In genomic region chr1:55700359-55701130, GRCh38 we compare ENCODE assay signal across 2 cellular contexts.
TF ChIP-seq lines count a peak whose summit lies in the region.

No MANE protein-coding gene starts in this region.

TF ChIP-seq in IMR-90, 13 proteins besides CTCF, POLR2A, EP300 and RAD21:
- TF ChIP-seq, protein P1, sequence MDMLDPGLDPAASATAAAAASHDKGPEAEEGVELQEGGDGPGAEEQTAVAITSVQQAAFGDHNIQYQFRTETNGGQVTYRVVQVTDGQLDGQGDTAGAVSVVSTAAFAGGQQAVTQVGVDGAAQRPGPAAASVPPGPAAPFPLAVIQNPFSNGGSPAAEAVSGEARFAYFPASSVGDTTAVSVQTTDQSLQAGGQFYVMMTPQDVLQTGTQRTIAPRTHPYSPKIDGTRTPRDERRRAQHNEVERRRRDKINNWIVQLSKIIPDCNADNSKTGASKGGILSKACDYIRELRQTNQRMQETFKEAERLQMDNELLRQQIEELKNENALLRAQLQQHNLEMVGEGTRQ (IDR thresholded peaks at IDR 0.05; ENCODE audit: low read depth, low read length): no peak
- TF ChIP-seq SMC3 (IDR thresholded peaks at IDR 0.05; ENCODE audit: low read depth, low read length) (no peak), FOS (IDR thresholded peaks at IDR 0.05; ENCODE audit: low read depth, low read length) (no peak), MXI1 (IDR thresholded peaks at IDR 0.05; ENCODE audit: borderline replicate concordance, low read depth, low read length) (no peak), BHLHE40 (IDR thresholded peaks at IDR 0.05; ENCODE audit: low read depth, low read length) (no peak; the same call in 1 of the 2 replicates), MAZ (IDR thresholded peaks at IDR 0.05; ENCODE audit: borderline replicate concordance, low read depth, low read length) (no peak), RFX5 (IDR thresholded peaks at IDR 0.05; ENCODE audit: low read depth, low read length) (no peak), MAFK (IDR thresholded peaks at IDR 0.05; ENCODE audit: low read depth, low read length) (no peak), RCOR1 (IDR thresholded peaks at IDR 0.05; ENCODE audit: insufficient replicate concordance, low read length) (no peak), NFE2L2 (IDR thresholded peaks at IDR 0.05; ENCODE audit: low read depth, low read length) (no peak), CHD1 (IDR thresholded peaks at IDR 0.05; ENCODE audit: low read depth, low read length) (no peak), CEBPB (IDR thresholded peaks at IDR 0.05; ENCODE audit: low read depth, low read length) (no peak)
- TF ChIP-seq, protein P2, sequence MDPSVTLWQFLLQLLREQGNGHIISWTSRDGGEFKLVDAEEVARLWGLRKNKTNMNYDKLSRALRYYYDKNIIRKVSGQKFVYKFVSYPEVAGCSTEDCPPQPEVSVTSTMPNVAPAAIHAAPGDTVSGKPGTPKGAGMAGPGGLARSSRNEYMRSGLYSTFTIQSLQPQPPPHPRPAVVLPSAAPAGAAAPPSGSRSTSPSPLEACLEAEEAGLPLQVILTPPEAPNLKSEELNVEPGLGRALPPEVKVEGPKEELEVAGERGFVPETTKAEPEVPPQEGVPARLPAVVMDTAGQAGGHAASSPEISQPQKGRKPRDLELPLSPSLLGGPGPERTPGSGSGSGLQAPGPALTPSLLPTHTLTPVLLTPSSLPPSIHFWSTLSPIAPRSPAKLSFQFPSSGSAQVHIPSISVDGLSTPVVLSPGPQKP (IDR thresholded peaks at IDR 0.05; ENCODE audit: borderline replicate concordance, low read depth, low read length): no peak

TF ChIP-seq in SK-N-SH treated with all-trans-retinoic acid at 6 μM for 48 hours, 23 proteins besides CTCF, POLR2A, EP300 and RAD21 (continued from another document):
- TF ChIP-seq, protein P3, sequence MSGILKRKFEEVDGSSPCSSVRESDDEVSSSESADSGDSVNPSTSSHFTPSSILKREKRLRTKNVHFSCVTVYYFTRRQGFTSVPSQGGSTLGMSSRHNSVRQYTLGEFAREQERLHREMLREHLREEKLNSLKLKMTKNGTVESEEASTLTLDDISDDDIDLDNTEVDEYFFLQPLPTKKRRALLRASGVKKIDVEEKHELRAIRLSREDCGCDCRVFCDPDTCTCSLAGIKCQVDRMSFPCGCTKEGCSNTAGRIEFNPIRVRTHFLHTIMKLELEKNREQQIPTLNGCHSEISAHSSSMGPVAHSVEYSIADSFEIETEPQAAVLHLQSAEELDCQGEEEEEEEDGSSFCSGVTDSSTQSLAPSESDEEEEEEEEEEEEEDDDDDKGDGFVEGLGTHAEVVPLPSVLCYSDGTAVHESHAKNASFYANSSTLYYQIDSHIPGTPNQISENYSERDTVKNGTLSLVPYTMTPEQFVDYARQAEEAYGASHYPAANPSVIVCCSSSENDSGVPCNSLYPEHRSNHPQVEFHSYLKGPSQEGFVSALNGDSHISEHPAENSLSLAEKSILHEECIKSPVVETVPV (CRISPR knock-in tag; IDR thresholded peaks at IDR 0.05): no peak
- TF ChIP-seq RARB (CRISPR knock-in tag; IDR thresholded peaks at IDR 0.05) (no peak), OSR1 (CRISPR knock-in tag; IDR thresholded peaks at IDR 0.05) (no peak), ZFP30 (CRISPR knock-in tag; IDR thresholded peaks at IDR 0.05) (no peak), ZNF565 (CRISPR knock-in tag; conservative IDR thresholded peaks at IDR 0.05; ENCODE audit: low read depth) (no peak), ARNTL (CRISPR knock-in tag; IDR thresholded peaks at IDR 0.05; ENCODE audit: borderline replicate concordance, low read depth) (no peak), ISL1 (CRISPR knock-in tag; IDR thresholded peaks at IDR 0.05) (no peak), ZNF8 (CRISPR knock-in tag; IDR thresholded peaks at IDR 0.05) (no peak), CREB5 (CRISPR knock-in tag; IDR thresholded peaks at IDR 0.05; ENCODE audit: low read depth) (no peak), BACH2 (CRISPR knock-in tag; IDR thresholded peaks at IDR 0.05; ENCODE audit: borderline replicate concordance) (no peak), ZFP3 (CRISPR knock-in tag; IDR thresholded peaks at IDR 0.05) (no peak), TCF4 (CRISPR knock-in tag; IDR thresholded peaks at IDR 0.05; ENCODE audit: borderline replicate concordance) (no peak), PPARA (CRISPR knock-in tag; IDR thresholded peaks at IDR 0.05; ENCODE audit: borderline replicate concordance) (no peak), ZC3H10 (CRISPR knock-in tag; IDR thresholded peaks at IDR 0.05) (no peak)
- TF ChIP-seq, protein P4, sequence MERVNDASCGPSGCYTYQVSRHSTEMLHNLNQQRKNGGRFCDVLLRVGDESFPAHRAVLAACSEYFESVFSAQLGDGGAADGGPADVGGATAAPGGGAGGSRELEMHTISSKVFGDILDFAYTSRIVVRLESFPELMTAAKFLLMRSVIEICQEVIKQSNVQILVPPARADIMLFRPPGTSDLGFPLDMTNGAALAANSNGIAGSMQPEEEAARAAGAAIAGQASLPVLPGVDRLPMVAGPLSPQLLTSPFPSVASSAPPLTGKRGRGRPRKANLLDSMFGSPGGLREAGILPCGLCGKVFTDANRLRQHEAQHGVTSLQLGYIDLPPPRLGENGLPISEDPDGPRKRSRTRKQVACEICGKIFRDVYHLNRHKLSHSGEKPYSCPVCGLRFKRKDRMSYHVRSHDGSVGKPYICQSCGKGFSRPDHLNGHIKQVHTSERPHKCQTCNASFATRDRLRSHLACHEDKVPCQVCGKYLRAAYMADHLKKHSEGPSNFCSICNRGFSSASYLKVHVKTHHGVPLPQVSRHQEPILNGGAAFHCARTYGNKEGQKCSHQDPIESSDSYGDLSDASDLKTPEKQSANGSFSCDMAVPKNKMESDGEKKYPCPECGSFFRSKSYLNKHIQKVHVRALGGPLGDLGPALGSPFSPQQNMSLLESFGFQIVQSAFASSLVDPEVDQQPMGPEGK (CRISPR knock-in tag; IDR thresholded peaks at IDR 0.05; ENCODE audit: borderline replicate concordance): no peak
- TF ChIP-seq, protein P5, sequence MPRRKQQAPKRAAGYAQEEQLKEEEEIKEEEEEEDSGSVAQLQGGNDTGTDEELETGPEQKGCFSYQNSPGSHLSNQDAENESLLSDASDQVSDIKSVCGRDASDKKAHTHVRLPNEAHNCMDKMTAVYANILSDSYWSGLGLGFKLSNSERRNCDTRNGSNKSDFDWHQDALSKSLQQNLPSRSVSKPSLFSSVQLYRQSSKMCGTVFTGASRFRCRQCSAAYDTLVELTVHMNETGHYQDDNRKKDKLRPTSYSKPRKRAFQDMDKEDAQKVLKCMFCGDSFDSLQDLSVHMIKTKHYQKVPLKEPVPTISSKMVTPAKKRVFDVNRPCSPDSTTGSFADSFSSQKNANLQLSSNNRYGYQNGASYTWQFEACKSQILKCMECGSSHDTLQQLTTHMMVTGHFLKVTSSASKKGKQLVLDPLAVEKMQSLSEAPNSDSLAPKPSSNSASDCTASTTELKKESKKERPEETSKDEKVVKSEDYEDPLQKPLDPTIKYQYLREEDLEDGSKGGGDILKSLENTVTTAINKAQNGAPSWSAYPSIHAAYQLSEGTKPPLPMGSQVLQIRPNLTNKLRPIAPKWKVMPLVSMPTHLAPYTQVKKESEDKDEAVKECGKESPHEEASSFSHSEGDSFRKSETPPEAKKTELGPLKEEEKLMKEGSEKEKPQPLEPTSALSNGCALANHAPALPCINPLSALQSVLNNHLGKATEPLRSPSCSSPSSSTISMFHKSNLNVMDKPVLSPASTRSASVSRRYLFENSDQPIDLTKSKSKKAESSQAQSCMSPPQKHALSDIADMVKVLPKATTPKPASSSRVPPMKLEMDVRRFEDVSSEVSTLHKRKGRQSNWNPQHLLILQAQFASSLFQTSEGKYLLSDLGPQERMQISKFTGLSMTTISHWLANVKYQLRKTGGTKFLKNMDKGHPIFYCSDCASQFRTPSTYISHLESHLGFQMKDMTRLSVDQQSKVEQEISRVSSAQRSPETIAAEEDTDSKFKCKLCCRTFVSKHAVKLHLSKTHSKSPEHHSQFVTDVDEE (CRISPR knock-in tag; IDR thresholded peaks at IDR 0.05): no peak
